1 cellular context compared by ENCODE assay signal in genomic region chr11:116774661-116775060, GRCh38.
TF ChIP-seq lines count a peak whose summit lies in the region.

No MANE protein-coding gene starts in this region.

TF ChIP-seq in GM23338, 12 proteins besides CTCF, POLR2A, EP300 and RAD21:
- no peak; the same call in 1 of the 2 replicates for TF ChIP-seq POLR2AphosphoS5 (IDR thresholded peaks at IDR 0.05; ENCODE audit: low read depth)
- TF ChIP-seq ZNF114 (CRISPR knock-in tag; IDR thresholded peaks at IDR 0.05): no peak
- no peak for TF ChIP-seq NANOG (IDR thresholded peaks at IDR 0.05; ENCODE audit: borderline replicate concordance)
